In the genomic region with DNA sequence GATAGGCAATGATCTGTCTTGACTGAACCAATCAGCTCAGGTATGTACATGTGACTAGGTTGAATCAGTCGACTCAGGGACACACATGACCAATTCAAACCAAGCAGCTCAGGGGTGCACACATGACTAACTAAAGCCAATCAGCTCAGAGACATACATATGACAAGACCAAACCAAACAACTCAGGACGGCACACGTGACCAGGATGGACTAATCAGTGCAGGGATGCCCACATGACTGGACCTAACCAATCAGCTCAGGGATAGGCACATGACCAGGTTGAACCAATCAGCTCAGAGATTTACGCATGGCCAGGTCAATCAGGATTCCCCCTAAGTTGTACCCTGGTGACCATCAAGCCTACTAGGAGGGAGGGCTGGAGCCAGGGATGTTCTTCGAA, we compare ENCODE assay signal across 1 cellular context.
A peak's percentile ranks its signal among the peaks of the same experiment; 100 is the strongest.
TF ChIP-seq lines count a peak whose summit lies in the region.

No MANE protein-coding gene starts in this region.

TF ChIP-seq in HepG2, 621 proteins besides CTCF, POLR2A, EP300 and RAD21 (continued from another document):
- TF ChIP-seq USF2 (IDR thresholded peaks at IDR 0.05; ENCODE audit: low read depth, low read length) (peak; percentile 78; the same call in 1 of the 2 replicates), USF2 (CRISPR knock-in tag; IDR thresholded peaks at IDR 0.05; ENCODE audit: borderline replicate concordance) (no peak), ZNF12 (CRISPR knock-in tag; IDR thresholded peaks at IDR 0.05) (no peak), ZNF230 (CRISPR knock-in tag; IDR thresholded peaks at IDR 0.05) (no peak), ATF4 (CRISPR knock-in tag; IDR thresholded peaks at IDR 0.05) (no peak)
